1 cellular context compared by ENCODE assay signal in genomic region chr14:100033347-100034052, GRCh38.
TF ChIP-seq lines count a peak whose summit lies in the region.

No MANE protein-coding gene starts in this region.

TF ChIP-seq in A549, 52 proteins besides CTCF, POLR2A, EP300 and RAD21 (continued from another document):
- no peak for TF ChIP-seq MAX (IDR thresholded peaks at IDR 0.05)
- TF ChIP-seq NPAS2 (CRISPR knock-in tag; IDR thresholded peaks at IDR 0.05; ENCODE audit: borderline replicate concordance): no peak
- no peak for TF ChIP-seq EHF (CRISPR knock-in tag; IDR thresholded peaks at IDR 0.05)
- no peak for TF ChIP-seq KDM1A (IDR thresholded peaks at IDR 0.05; ENCODE audit: low read depth)
- no peak for TF ChIP-seq FOSL2 (IDR thresholded peaks at IDR 0.05)
- TF ChIP-seq FOSL2 (CRISPR knock-in tag; IDR thresholded peaks at IDR 0.05): no peak
- no peak for TF ChIP-seq POLR2AphosphoS2 (conservative IDR thresholded peaks at IDR 0.05; ENCODE audit: low read length)
- no peak for TF ChIP-seq ZNF302 (CRISPR knock-in tag; IDR thresholded peaks at IDR 0.05)
- no peak for TF ChIP-seq HEYL (CRISPR knock-in tag; IDR thresholded peaks at IDR 0.05)
- TF ChIP-seq BHLHE40 (IDR thresholded peaks at IDR 0.05; ENCODE audit: low read depth, low read length): no peak
- no peak for TF ChIP-seq JUN (IDR thresholded peaks at IDR 0.05)
- TF ChIP-seq CBX8 (IDR thresholded peaks at IDR 0.05): no peak
- TF ChIP-seq RFX5 (IDR thresholded peaks at IDR 0.05): no peak
- no peak for TF ChIP-seq ZFP36 (IDR thresholded peaks at IDR 0.05; ENCODE audit: borderline replicate concordance, partially characterized antibody)
TF ChIP-seq in A549: peak in this region for 0.
